In genomic region chr2:84694088-84694622, GRCh38 we compare ENCODE assay signal across 11 cellular contexts.
A peak's percentile ranks its signal among the peaks of the same experiment; 100 is the strongest.
DNase-seq lines count a peak whose midpoint lies in the region; ATAC-seq and TF ChIP-seq lines count a peak whose summit lies in the region.
"Had no signal": no experiment of that assay in that cellular context is flagged by ENCODE, and none has a peak within 500 bp of the region (broad histone marks: within the 10 kb centered on the region; RNA-seq: fewer than 3 reads in every experiment).

No MANE protein-coding gene starts in this region.

- peaks cover 2% of the 10 kb centered on the region for H3K36me3 Mint-ChIP-seq in activated CD8-positive, alpha-beta memory T cell treated with anti-CD3 and anti-CD28 coated beads, Interleukin-2, amount 10 ng/mL, durations not matched to agents 7 days and 5 days
- H3K36me3 Mint-ChIP-seq in central memory CD8-positive, alpha-beta T cell (ENCODE audit: insufficient read depth) = no peaks in the 10 kb centered on the region
- H3K36me3 Mint-ChIP-seq: WTC11 had no signal

- H3K36me3 ChIP-seq in upper lobe of right lung = no peaks in the 10 kb centered on the region
- H3K36me3 ChIP-seq: uterus had no signal

- H3K4me1 Mint-ChIP-seq in activated CD8-positive, alpha-beta memory T cell treated with anti-CD3 and anti-CD28 coated beads, Interleukin-2, amount 10 ng/mL, durations not matched to agents 7 days and 5 days = peaks cover 7% of the 10 kb centered on the region
- H3K4me1 Mint-ChIP-seq in central memory CD8-positive, alpha-beta T cell = peaks cover 25% of the 10 kb centered on the region

- no peak for ATAC-seq in activated CD8-positive, alpha-beta memory T cell treated with anti-CD3 and anti-CD28 coated beads, Interleukin-2, amount 10 ng/mL, durations not matched to agents 7 days and 5 days
- peak; percentile 82 for ATAC-seq in central memory CD8-positive, alpha-beta T cell (replicated peaks; ENCODE audit: extremely low read depth, poor library complexity, severe bottlenecking)
- ATAC-seq in upper lobe of right lung = no peak
- ATAC-seq: WTC11 had no signal

- H3K27ac ChIP-seq in upper lobe of right lung = no peak overlapping the region
- H3K27ac ChIP-seq: uterus had no signal

- H3K4me1 ChIP-seq in upper lobe of right lung = no peaks in the 10 kb centered on the region
- H3K4me1 ChIP-seq: uterus had no signal

- CTCF ChIA-PET in activated CD8-positive, alpha-beta memory T cell treated with anti-CD3 and anti-CD28 coated beads, Interleukin-2, amount 10 ng/mL, durations not matched to agents 7 days and 5 days (lab: Charles Lee) = no interaction called here

- no peak overlapping the region for H3K4me3 Mint-ChIP-seq in activated CD8-positive, alpha-beta memory T cell treated with anti-CD3 and anti-CD28 coated beads, Interleukin-2, amount 10 ng/mL, durations not matched to agents 7 days and 5 days
- peak overlapping the region; percentile 32 for H3K4me3 Mint-ChIP-seq in central memory CD8-positive, alpha-beta T cell
- H3K4me3 Mint-ChIP-seq: WTC11 had no signal

- H3K9me3 ChIP-seq in upper lobe of right lung = no peaks in the 10 kb centered on the region
- H3K9me3 ChIP-seq: uterus had no signal

- intact Hi-C loops in upper lobe of right lung (cut with DNase I) = no loop called here

- peak overlapping the region; percentile 50 for H3K27ac Mint-ChIP-seq in activated CD8-positive, alpha-beta memory T cell treated with anti-CD3 and anti-CD28 coated beads, Interleukin-2, amount 10 ng/mL, durations not matched to agents 7 days and 5 days
- peak overlapping the region; percentile 75 for H3K27ac Mint-ChIP-seq in central memory CD8-positive, alpha-beta T cell (ENCODE audit: low read depth)
- H3K27ac Mint-ChIP-seq: progenitor cell of endocrine pancreas, WTC11 had no signal

- H3K4me3 ChIP-seq in upper lobe of right lung = no peak overlapping the region
- H3K4me3 ChIP-seq: uterus had no signal

- DNase-seq in LoVo (ENCODE audit: low spot score) (peak; percentile 81), T-helper 9 cell (no peak), upper lobe of right lung (no peak), AG08396 (ENCODE audit: low spot score) (no peak)
- DNase-seq in activated CD8-positive, alpha-beta memory T cell treated with anti-CD3 and anti-CD28 coated beads, Interleukin-2, amount 10 ng/mL, durations not matched to agents 7 days and 5 days = no peak
- DNase-seq in central memory CD8-positive, alpha-beta T cell (ENCODE audit: low spot score in 2 of 2) = peak in 1 of 2 donors; percentile 20
- DNase-seq in stimulated activated CD4-positive, alpha-beta T cell treated with anti-CD3 and anti-CD28 coated beads, Interleukin-4, amount 100 ng/mL, for 1 hour = peak; percentile 8
- DNase-seq: NCI-H2227 treated with DMSO at 0.1 percent for 48 hours, uterus had no signal

- no peaks in the 10 kb centered on the region for H3K27me3 Mint-ChIP-seq in activated CD8-positive, alpha-beta memory T cell treated with anti-CD3 and anti-CD28 coated beads, Interleukin-2, amount 10 ng/mL, durations not matched to agents 7 days and 5 days
- no peaks in the 10 kb centered on the region for H3K27me3 Mint-ChIP-seq in central memory CD8-positive, alpha-beta T cell
- H3K27me3 Mint-ChIP-seq: progenitor cell of endocrine pancreas had no signal

- no peak for TF ChIP-seq CTCF in upper lobe of right lung (IDR thresholded peaks at IDR 0.05)

- H3K27me3 ChIP-seq in upper lobe of right lung = no peaks in the 10 kb centered on the region
- H3K27me3 ChIP-seq: uterus had no signal

- no peaks in the 10 kb centered on the region for H3K9me3 Mint-ChIP-seq in activated CD8-positive, alpha-beta memory T cell treated with anti-CD3 and anti-CD28 coated beads, Interleukin-2, amount 10 ng/mL, durations not matched to agents 7 days and 5 days (ENCODE audit: low read depth)
- peaks cover 7% of the 10 kb centered on the region for H3K9me3 Mint-ChIP-seq in central memory CD8-positive, alpha-beta T cell
- H3K9me3 Mint-ChIP-seq: WTC11 had no signal

Comparison
In these comparisons a context has a peak if more than half of its experiments do, and no peak if none do; other contexts are left out.
1. DNase-seq: peak in LoVo (single experiment) and stimulated activated CD4-positive, alpha-beta T cell treated with anti-CD3 and anti-CD28 coated beads, Interleukin-4, amount 100 ng/mL, for 1 hour (single experiment); none in activated CD8-positive, alpha-beta memory T cell treated with anti-CD3 and anti-CD28 coated beads, Interleukin-2, amount 10 ng/mL, durations not matched to agents 7 days and 5 days (single experiment), T-helper 9 cell (single experiment), upper lobe of right lung (single experiment) and AG08396 (single experiment).